ENCODE assay signal across 1 cellular context in genomic region chr19:35643255-35644205, GRCh38.
A peak's percentile ranks its signal among the peaks of the same experiment; 100 is the strongest.
TF ChIP-seq lines count a peak whose summit lies in the region.

No MANE protein-coding gene starts in this region.

TF ChIP-seq in HepG2, 621 proteins besides CTCF, POLR2A, EP300 and RAD21 (continued from another document and continues in another):
- no peak for TF ChIP-seq HIC2 (CRISPR knock-in tag; IDR thresholded peaks at IDR 0.05; ENCODE audit: low read depth)
- 0 out of 2 replicates have a peak, but pooled peaks have one; percentile 50 for TF ChIP-seq IRX3 (CRISPR knock-in tag; IDR thresholded peaks at IDR 0.05; ENCODE audit: borderline replicate concordance, low read depth)
- TF ChIP-seq ZSCAN5A (CRISPR knock-in tag; IDR thresholded peaks at IDR 0.05; ENCODE audit: borderline replicate concordance), result no peak
- TF ChIP-seq ZBTB25 (CRISPR knock-in tag; IDR thresholded peaks at IDR 0.05), result no peak; the same call in 1 of the 2 replicates
- TF ChIP-seq ZNF558 (CRISPR knock-in tag; IDR thresholded peaks at IDR 0.05; ENCODE audit: borderline replicate concordance), result peak; percentile 79; the same call in 1 of the 2 replicates
- peak; percentile 20; the same call in 1 of the 2 replicates for TF ChIP-seq STAT6 (CRISPR knock-in tag; IDR thresholded peaks at IDR 0.05; ENCODE audit: borderline replicate concordance)
- peak; percentile 93 for TF ChIP-seq TFDP1 (CRISPR knock-in tag; IDR thresholded peaks at IDR 0.05; ENCODE audit: borderline replicate concordance)
- TF ChIP-seq RBAK (CRISPR knock-in tag; IDR thresholded peaks at IDR 0.05), result no peak
- peak; percentile 53; the same call in 1 of the 2 replicates for TF ChIP-seq ZNF225 (CRISPR knock-in tag; IDR thresholded peaks at IDR 0.05)
- no peak for TF ChIP-seq HDAC6 (IDR thresholded peaks at IDR 0.05; ENCODE audit: low read depth, low read length)
- no peak for TF ChIP-seq ZNF382 (CRISPR knock-in tag; IDR thresholded peaks at IDR 0.05; ENCODE audit: borderline replicate concordance)
- TF ChIP-seq ZNF333 (CRISPR knock-in tag; IDR thresholded peaks at IDR 0.05; ENCODE audit: borderline replicate concordance), result no peak
- no peak for TF ChIP-seq HMGXB3 (CRISPR knock-in tag; IDR thresholded peaks at IDR 0.05; ENCODE audit: borderline replicate concordance)
- no peak for TF ChIP-seq HHEX (CRISPR knock-in tag; IDR thresholded peaks at IDR 0.05)
- TF ChIP-seq THAP7 (CRISPR knock-in tag; IDR thresholded peaks at IDR 0.05), result no peak
- 0 out of 2 replicates have a peak, but pooled peaks have one; percentile 72 for TF ChIP-seq ETS1 (CRISPR knock-in tag; IDR thresholded peaks at IDR 0.05)
- TF ChIP-seq ISL2 (CRISPR knock-in tag; IDR thresholded peaks at IDR 0.05), result peak; percentile 49
- no peak for TF ChIP-seq ZNF335 (CRISPR knock-in tag; IDR thresholded peaks at IDR 0.05)
- TF ChIP-seq ISX (CRISPR knock-in tag; conservative IDR thresholded peaks at IDR 0.05), result no peak
- no peak for TF ChIP-seq ZNF646 (CRISPR knock-in tag; IDR thresholded peaks at IDR 0.05)
- TF ChIP-seq SP1 (IDR thresholded peaks at IDR 0.05), result no peak
- peak; percentile 49; the same call in 1 of the 2 replicates for TF ChIP-seq SP1 (CRISPR knock-in tag; IDR thresholded peaks at IDR 0.05)
- TF ChIP-seq MED13 (CRISPR knock-in tag; IDR thresholded peaks at IDR 0.05), result no peak
- TF ChIP-seq RFX5 (IDR thresholded peaks at IDR 0.05; ENCODE audit: low read depth, low read length), result 0 out of 2 replicates have a peak, but pooled peaks have one; percentile 6
